Comparison of ENCODE assay signal across 10 cellular contexts in genomic region chr7:79806161-79806734, GRCh38.
DNase-seq lines count a peak whose midpoint lies in the region; ATAC-seq, FAIRE-seq and TF ChIP-seq lines count a peak whose summit lies in the region.
"Had no signal": no experiment of that assay in that cellular context is flagged by ENCODE, and none has a peak within 500 bp of the region (broad histone marks: within the 10 kb centered on the region; RNA-seq: fewer than 3 reads in every experiment).

No MANE protein-coding gene starts in this region.

- no peaks in the 10 kb centered on the region for H3K4me1 ChIP-seq in pancreas

- H3K27ac Mint-ChIP-seq in nephron, result no peak overlapping the region
- H3K27ac Mint-ChIP-seq: natural killer cell had no signal

- ATAC-seq in pancreas (no peak), GM21737 (IDR thresholded peaks at IDR 0.05; ENCODE audit: unreplicated experiment) (no peak)
- ATAC-seq: natural killer cell had no signal

- no peak overlapping the region for H3K4me3 ChIP-seq in brain microvascular endothelial cell (ENCODE audit: low read depth, low read length)
- no peak overlapping the region for H3K4me3 ChIP-seq in pancreas

- H3K4me3 Mint-ChIP-seq in nephron, result no peak overlapping the region
- H3K4me3 Mint-ChIP-seq: natural killer cell had no signal

- H3K36me3 ChIP-seq in brain microvascular endothelial cell (replicated peaks) (no peaks in the 10 kb centered on the region), pancreas (no peaks in the 10 kb centered on the region)

- peaks cover 6% of the 10 kb centered on the region for H3K36me3 Mint-ChIP-seq in nephron (ENCODE audit: low read depth)
- H3K36me3 Mint-ChIP-seq: natural killer cell had no signal

- peaks cover 7% of the 10 kb centered on the region for H3K4me1 Mint-ChIP-seq in nephron
- H3K4me1 Mint-ChIP-seq: natural killer cell had no signal

- no peaks in the 10 kb centered on the region for H3K9me3 ChIP-seq in pancreas

- H3K9me3 Mint-ChIP-seq in nephron, result peaks cover 6% of the 10 kb centered on the region

- in situ Hi-C loops in brain microvascular endothelial cell (cut with HindIII; ENCODE audit: low pct_ligation_motif_present, low sequenced_read_pairs), result loop anchor here (25.0 kb wide), 1 partner anchor 206 kb away; no protein-coding TSS in a partner anchor

- FAIRE-seq in D721Med (lab: Jason Lieb, UNC), result no peak
- no peak for FAIRE-seq in pancreas (lab: Jason Lieb, UNC)

- WGBS in pancreas, 2 donors, result 22 to 30% methylated on average over 6 of the region's 6 CpGs

- H3K27ac ChIP-seq in brain microvascular endothelial cell (no peak overlapping the region), pancreas (no peak overlapping the region)

- H3K27me3 ChIP-seq in brain microvascular endothelial cell (replicated peaks), result no peaks in the 10 kb centered on the region
- no peaks in the 10 kb centered on the region for H3K27me3 ChIP-seq in pancreas

- DNase-seq in D721Med (ENCODE audit: insufficient read length, low spot score) (no peak), LHCN-M2 (ENCODE audit: low read depth) (peak; percentile 49), brain microvascular endothelial cell (peak; percentile 22), hippocampal formation (lab: John Stamatoyannopoulos, UW) (no peak), pancreas (no peak)
- DNase-seq: activated gamma-delta T cell, natural killer cell, T1000 had no signal

- intact Hi-C loops in pancreas (cut with DNase I), result no loop called here

- TF ChIP-seq CTCF in D721Med (IDR thresholded peaks at IDR 0.05; ENCODE audit: insufficient read depth, missing control alignments) (peak; percentile 27), brain microvascular endothelial cell (IDR thresholded peaks at IDR 0.05; ENCODE audit: low read depth, low read length, missing control alignments) (peak; percentile 66), nephron (IDR thresholded peaks at IDR 0.05; ENCODE audit: unreplicated experiment in 3 of 3) (peak; percentile 19 to 25 (median 25)), pancreas (IDR thresholded peaks at IDR 0.05) (no peak)

- no peaks in the 10 kb centered on the region for H3K27me3 Mint-ChIP-seq in nephron (ENCODE audit: low read depth)

Comparison
In these comparisons a context has a peak if more than half of its experiments do, and no peak if none do; other contexts are left out.
1. DNase-seq: peak in LHCN-M2 (single experiment) and brain microvascular endothelial cell (single experiment); none in D721Med (single experiment), hippocampal formation (0 of 2) and pancreas (0 of 6).
2. CTCF ChIP-seq: peak in D721Med (single experiment), brain microvascular endothelial cell (single experiment) and nephron (3 of 3); none in pancreas (0 of 4).